2 cellular contexts compared by ENCODE assay signal in the genomic region with DNA sequence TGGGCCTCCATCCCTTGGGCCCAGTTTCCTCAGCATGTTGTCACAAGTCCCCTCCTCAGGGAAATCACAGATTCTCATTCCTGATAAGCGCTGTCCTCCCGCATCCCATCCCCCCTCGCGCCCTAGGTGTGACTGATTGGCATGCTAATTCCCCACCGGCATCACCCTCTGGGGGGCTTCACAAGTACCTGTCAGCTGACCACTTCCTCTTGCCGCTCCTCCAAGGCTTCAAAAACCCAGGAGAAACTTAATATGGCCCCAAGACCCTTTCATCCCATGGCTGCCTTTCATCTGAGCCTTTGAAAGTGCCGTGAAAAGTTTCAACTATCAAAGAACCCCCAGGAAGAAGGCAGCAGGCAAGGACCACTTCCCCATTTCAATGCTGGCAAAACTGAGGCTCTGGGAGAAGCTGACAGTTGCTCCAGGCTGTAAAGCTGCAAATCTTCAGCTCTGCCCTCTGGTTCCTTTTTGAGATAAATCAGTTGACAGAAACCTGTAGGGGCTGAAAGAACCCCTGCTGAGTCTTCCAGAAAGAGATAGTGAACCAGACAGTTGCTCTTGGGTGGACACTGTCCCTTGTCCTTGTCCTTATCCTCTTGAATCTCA.
TF ChIP-seq lines count a peak whose summit lies in the region.

No MANE protein-coding gene starts in this region.

TF ChIP-seq in GM23338, 12 proteins besides CTCF, POLR2A, EP300 and RAD21:
- TF ChIP-seq EZH2phosphoT487 (IDR thresholded peaks at IDR 0.05; ENCODE audit: unreplicated experiment), result no peak
- TF ChIP-seq, protein P1, sequence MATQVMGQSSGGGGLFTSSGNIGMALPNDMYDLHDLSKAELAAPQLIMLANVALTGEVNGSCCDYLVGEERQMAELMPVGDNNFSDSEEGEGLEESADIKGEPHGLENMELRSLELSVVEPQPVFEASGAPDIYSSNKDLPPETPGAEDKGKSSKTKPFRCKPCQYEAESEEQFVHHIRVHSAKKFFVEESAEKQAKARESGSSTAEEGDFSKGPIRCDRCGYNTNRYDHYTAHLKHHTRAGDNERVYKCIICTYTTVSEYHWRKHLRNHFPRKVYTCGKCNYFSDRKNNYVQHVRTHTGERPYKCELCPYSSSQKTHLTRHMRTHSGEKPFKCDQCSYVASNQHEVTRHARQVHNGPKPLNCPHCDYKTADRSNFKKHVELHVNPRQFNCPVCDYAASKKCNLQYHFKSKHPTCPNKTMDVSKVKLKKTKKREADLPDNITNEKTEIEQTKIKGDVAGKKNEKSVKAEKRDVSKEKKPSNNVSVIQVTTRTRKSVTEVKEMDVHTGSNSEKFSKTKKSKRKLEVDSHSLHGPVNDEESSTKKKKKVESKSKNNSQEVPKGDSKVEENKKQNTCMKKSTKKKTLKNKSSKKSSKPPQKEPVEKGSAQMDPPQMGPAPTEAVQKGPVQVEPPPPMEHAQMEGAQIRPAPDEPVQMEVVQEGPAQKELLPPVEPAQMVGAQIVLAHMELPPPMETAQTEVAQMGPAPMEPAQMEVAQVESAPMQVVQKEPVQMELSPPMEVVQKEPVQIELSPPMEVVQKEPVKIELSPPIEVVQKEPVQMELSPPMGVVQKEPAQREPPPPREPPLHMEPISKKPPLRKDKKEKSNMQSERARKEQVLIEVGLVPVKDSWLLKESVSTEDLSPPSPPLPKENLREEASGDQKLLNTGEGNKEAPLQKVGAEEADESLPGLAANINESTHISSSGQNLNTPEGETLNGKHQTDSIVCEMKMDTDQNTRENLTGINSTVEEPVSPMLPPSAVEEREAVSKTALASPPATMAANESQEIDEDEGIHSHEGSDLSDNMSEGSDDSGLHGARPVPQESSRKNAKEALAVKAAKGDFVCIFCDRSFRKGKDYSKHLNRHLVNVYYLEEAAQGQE (IDR thresholded peaks at IDR 0.05; ENCODE audit: unreplicated experiment), result no peak
- no peak for TF ChIP-seq STAT1 (IDR thresholded peaks at IDR 0.05; ENCODE audit: unreplicated experiment)
- peak; percentile 40; the same call in 1 of the 2 replicates for TF ChIP-seq NANOG (IDR thresholded peaks at IDR 0.05; ENCODE audit: borderline replicate concordance)
- no peak for TF ChIP-seq EZH2 (IDR thresholded peaks at IDR 0.05; ENCODE audit: low read depth, unreplicated experiment)

TF ChIP-seq in K562, 482 proteins besides CTCF, POLR2A, EP300 and RAD21 (continues in another document):
- no peak for TF ChIP-seq NFATC3 (IDR thresholded peaks at IDR 0.05)
- TF ChIP-seq, protein P2, sequence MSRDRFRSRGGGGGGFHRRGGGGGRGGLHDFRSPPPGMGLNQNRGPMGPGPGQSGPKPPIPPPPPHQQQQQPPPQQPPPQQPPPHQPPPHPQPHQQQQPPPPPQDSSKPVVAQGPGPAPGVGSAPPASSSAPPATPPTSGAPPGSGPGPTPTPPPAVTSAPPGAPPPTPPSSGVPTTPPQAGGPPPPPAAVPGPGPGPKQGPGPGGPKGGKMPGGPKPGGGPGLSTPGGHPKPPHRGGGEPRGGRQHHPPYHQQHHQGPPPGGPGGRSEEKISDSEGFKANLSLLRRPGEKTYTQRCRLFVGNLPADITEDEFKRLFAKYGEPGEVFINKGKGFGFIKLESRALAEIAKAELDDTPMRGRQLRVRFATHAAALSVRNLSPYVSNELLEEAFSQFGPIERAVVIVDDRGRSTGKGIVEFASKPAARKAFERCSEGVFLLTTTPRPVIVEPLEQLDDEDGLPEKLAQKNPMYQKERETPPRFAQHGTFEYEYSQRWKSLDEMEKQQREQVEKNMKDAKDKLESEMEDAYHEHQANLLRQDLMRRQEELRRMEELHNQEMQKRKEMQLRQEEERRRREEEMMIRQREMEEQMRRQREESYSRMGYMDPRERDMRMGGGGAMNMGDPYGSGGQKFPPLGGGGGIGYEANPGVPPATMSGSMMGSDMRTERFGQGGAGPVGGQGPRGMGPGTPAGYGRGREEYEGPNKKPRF (IDR thresholded peaks at IDR 0.05; ENCODE audit: low read depth, low read length), result no peak
- TF ChIP-seq RAD51 (IDR thresholded peaks at IDR 0.05; ENCODE audit: borderline replicate concordance, low read depth), result no peak
- no peak for TF ChIP-seq ELF4 (CRISPR knock-in tag; IDR thresholded peaks at IDR 0.05)
- TF ChIP-seq CC2D1A (IDR thresholded peaks at IDR 0.05), result no peak
- TF ChIP-seq ZNF507 (tag; conservative IDR thresholded peaks at IDR 0.05), result no peak
- no peak for TF ChIP-seq SIX5 (IDR thresholded peaks at IDR 0.05; ENCODE audit: borderline replicate concordance in 1 of 2, insufficient read depth in 1 of 2, low read depth in 1 of 2, low read length in 2 of 2)
- TF ChIP-seq, protein P3, sequence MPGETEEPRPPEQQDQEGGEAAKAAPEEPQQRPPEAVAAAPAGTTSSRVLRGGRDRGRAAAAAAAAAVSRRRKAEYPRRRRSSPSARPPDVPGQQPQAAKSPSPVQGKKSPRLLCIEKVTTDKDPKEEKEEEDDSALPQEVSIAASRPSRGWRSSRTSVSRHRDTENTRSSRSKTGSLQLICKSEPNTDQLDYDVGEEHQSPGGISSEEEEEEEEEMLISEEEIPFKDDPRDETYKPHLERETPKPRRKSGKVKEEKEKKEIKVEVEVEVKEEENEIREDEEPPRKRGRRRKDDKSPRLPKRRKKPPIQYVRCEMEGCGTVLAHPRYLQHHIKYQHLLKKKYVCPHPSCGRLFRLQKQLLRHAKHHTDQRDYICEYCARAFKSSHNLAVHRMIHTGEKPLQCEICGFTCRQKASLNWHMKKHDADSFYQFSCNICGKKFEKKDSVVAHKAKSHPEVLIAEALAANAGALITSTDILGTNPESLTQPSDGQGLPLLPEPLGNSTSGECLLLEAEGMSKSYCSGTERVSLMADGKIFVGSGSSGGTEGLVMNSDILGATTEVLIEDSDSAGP (CRISPR knock-in tag; IDR thresholded peaks at IDR 0.05), result no peak
- TF ChIP-seq, protein P4, sequence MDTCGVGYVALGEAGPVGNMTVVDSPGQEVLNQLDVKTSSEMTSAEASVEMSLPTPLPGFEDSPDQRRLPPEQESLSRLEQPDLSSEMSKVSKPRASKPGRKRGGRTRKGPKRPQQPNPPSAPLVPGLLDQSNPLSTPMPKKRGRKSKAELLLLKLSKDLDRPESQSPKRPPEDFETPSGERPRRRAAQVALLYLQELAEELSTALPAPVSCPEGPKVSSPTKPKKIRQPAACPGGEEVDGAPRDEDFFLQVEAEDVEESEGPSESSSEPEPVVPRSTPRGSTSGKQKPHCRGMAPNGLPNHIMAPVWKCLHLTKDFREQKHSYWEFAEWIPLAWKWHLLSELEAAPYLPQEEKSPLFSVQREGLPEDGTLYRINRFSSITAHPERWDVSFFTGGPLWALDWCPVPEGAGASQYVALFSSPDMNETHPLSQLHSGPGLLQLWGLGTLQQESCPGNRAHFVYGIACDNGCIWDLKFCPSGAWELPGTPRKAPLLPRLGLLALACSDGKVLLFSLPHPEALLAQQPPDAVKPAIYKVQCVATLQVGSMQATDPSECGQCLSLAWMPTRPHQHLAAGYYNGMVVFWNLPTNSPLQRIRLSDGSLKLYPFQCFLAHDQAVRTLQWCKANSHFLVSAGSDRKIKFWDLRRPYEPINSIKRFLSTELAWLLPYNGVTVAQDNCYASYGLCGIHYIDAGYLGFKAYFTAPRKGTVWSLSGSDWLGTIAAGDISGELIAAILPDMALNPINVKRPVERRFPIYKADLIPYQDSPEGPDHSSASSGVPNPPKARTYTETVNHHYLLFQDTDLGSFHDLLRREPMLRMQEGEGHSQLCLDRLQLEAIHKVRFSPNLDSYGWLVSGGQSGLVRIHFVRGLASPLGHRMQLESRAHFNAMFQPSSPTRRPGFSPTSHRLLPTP (IDR thresholded peaks at IDR 0.05; ENCODE audit: borderline replicate concordance, extremely low read depth, insufficient read length), result no peak
- peak; percentile 75 for TF ChIP-seq SPI1 (IDR thresholded peaks at IDR 0.05; ENCODE audit: borderline replicate concordance, low read depth, low read length)
- peak; percentile 45 for TF ChIP-seq MEIS2 (IDR thresholded peaks at IDR 0.05; ENCODE audit: partially characterized antibody)
- TF ChIP-seq, protein P5, sequence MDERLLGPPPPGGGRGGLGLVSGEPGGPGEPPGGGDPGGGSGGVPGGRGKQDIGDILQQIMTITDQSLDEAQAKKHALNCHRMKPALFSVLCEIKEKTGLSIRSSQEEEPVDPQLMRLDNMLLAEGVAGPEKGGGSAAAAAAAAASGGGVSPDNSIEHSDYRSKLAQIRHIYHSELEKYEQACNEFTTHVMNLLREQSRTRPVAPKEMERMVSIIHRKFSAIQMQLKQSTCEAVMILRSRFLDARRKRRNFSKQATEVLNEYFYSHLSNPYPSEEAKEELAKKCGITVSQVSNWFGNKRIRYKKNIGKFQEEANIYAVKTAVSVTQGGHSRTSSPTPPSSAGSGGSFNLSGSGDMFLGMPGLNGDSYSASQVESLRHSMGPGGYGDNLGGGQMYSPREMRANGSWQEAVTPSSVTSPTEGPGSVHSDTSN (CRISPR knock-in tag; IDR thresholded peaks at IDR 0.05; ENCODE audit: low read depth), result no peak
- TF ChIP-seq, protein P5 (tag; conservative IDR thresholded peaks at IDR 0.05; ENCODE audit: low read depth), result peak; percentile 46; the same call in 1 of the 2 replicates
- no peak for TF ChIP-seq MYC (IDR thresholded peaks at IDR 0.05; ENCODE audit: low read depth, low read length)
- TF ChIP-seq MYC (CRISPR knock-in tag; IDR thresholded peaks at IDR 0.05; ENCODE audit: borderline replicate concordance, low read depth), result no peak
- no peak for TF ChIP-seq HDAC6 (IDR thresholded peaks at IDR 0.05; ENCODE audit: low read depth, low read length)
- no peak for TF ChIP-seq ZNF778 (CRISPR knock-in tag; IDR thresholded peaks at IDR 0.05)
- TF ChIP-seq CBFA2T3 (IDR thresholded peaks at IDR 0.05), result 0 out of 2 replicates have a peak, but pooled peaks have one; percentile 5
- TF ChIP-seq ZZZ3 (IDR thresholded peaks at IDR 0.05), result no peak
- TF ChIP-seq ZNF146 (CRISPR knock-in tag; IDR thresholded peaks at IDR 0.05; ENCODE audit: unreplicated experiment), result no peak
- no peak for TF ChIP-seq TCFL5 (CRISPR knock-in tag; conservative IDR thresholded peaks at IDR 0.05)
- TF ChIP-seq RFX1 (IDR thresholded peaks at IDR 0.05), result no peak
- TF ChIP-seq, protein P6, sequence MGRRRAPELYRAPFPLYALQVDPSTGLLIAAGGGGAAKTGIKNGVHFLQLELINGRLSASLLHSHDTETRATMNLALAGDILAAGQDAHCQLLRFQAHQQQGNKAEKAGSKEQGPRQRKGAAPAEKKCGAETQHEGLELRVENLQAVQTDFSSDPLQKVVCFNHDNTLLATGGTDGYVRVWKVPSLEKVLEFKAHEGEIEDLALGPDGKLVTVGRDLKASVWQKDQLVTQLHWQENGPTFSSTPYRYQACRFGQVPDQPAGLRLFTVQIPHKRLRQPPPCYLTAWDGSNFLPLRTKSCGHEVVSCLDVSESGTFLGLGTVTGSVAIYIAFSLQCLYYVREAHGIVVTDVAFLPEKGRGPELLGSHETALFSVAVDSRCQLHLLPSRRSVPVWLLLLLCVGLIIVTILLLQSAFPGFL (CRISPR knock-in tag; IDR thresholded peaks at IDR 0.05), result no peak
- TF ChIP-seq, protein P7, sequence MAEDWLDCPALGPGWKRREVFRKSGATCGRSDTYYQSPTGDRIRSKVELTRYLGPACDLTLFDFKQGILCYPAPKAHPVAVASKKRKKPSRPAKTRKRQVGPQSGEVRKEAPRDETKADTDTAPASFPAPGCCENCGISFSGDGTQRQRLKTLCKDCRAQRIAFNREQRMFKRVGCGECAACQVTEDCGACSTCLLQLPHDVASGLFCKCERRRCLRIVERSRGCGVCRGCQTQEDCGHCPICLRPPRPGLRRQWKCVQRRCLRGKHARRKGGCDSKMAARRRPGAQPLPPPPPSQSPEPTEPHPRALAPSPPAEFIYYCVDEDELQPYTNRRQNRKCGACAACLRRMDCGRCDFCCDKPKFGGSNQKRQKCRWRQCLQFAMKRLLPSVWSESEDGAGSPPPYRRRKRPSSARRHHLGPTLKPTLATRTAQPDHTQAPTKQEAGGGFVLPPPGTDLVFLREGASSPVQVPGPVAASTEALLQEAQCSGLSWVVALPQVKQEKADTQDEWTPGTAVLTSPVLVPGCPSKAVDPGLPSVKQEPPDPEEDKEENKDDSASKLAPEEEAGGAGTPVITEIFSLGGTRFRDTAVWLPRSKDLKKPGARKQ (CRISPR knock-in tag; IDR thresholded peaks at IDR 0.05), result no peak
- no peak for TF ChIP-seq SNRNP70 (optimal IDR thresholded peaks at IDR 0.05; ENCODE audit: low read depth, low read length)
- TF ChIP-seq ZC3H4 (CRISPR knock-in tag; IDR thresholded peaks at IDR 0.05; ENCODE audit: borderline replicate concordance), result no peak
- TF ChIP-seq, protein P8, sequence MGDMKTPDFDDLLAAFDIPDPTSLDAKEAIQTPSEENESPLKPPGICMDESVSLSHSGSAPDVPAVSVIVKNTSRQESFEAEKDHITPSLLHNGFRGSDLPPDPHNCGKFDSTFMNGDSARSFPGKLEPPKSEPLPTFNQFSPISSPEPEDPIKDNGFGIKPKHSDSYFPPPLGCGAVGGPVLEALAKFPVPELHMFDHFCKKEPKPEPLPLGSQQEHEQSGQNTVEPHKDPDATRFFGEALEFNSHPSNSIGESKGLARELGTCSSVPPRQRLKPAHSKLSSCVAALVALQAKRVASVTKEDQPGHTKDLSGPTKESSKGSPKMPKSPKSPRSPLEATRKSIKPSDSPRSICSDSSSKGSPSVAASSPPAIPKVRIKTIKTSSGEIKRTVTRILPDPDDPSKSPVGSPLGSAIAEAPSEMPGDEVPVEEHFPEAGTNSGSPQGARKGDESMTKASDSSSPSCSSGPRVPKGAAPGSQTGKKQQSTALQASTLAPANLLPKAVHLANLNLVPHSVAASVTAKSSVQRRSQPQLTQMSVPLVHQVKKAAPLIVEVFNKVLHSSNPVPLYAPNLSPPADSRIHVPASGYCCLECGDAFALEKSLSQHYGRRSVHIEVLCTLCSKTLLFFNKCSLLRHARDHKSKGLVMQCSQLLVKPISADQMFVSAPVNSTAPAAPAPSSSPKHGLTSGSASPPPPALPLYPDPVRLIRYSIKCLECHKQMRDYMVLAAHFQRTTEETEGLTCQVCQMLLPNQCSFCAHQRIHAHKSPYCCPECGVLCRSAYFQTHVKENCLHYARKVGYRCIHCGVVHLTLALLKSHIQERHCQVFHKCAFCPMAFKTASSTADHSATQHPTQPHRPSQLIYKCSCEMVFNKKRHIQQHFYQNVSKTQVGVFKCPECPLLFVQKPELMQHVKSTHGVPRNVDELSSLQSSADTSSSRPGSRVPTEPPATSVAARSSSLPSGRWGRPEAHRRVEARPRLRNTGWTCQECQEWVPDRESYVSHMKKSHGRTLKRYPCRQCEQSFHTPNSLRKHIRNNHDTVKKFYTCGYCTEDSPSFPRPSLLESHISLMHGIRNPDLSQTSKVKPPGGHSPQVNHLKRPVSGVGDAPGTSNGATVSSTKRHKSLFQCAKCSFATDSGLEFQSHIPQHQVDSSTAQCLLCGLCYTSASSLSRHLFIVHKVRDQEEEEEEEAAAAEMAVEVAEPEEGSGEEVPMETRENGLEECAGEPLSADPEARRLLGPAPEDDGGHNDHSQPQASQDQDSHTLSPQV (IDR thresholded peaks at IDR 0.05), result no peak
- no peak for TF ChIP-seq NCOA6 (IDR thresholded peaks at IDR 0.05)
- TF ChIP-seq RBM14 (IDR thresholded peaks at IDR 0.05; ENCODE audit: borderline replicate concordance, insufficient read depth, low read depth, low read length), result no peak
- TF ChIP-seq ZNF785 (CRISPR knock-in tag; IDR thresholded peaks at IDR 0.05), result no peak
- TF ChIP-seq, protein P9, sequence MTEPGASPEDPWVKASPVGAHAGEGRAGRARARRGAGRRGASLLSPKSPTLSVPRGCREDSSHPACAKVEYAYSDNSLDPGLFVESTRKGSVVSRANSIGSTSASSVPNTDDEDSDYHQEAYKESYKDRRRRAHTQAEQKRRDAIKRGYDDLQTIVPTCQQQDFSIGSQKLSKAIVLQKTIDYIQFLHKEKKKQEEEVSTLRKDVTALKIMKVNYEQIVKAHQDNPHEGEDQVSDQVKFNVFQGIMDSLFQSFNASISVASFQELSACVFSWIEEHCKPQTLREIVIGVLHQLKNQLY (CRISPR knock-in tag; conservative IDR thresholded peaks at IDR 0.05), result no peak
